Comparison of ENCODE assay signal across 11 cellular contexts in the genomic region with DNA sequence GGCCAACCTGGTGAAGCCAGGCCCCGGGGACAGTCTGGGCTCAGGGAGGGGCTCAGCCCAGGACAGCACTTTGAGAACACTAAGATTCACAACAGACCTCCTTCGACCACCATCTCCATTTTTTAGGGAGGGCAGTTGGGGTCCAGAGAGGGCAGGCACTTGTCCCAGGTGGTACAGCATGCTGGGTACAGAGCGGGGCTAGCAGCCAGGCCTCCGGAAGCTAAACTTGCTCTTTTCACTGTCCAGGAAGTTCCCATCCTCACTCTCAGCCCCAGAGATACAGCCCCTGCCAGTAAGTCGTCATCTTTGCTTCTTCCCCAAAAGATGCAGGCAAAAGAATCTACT. TPM values are rescaled to one million over a fixed set of nuclear protein-coding genes. Genes with fewer than 3 reads are reported as not detected.
A peak's percentile ranks its signal among the peaks of the same experiment; 100 is the strongest.
DNase-seq lines count a peak whose midpoint lies in the region; ATAC-seq and TF ChIP-seq lines count a peak whose summit lies in the region.
"Had no signal": no experiment of that assay in that cellular context is flagged by ENCODE, and none has a peak within 500 bp of the region (broad histone marks: within the 10 kb centered on the region; RNA-seq: fewer than 3 reads in every experiment).

No MANE protein-coding gene starts in this region.

- peak overlapping the region; percentile 78; the same call in 1 of the 2 replicates for H3K27ac ChIP-seq in HUES64 (ENCODE audit: low read depth, low read length)
- H3K27ac ChIP-seq in esophagus (ENCODE audit: low read depth in 2 of 2, low read length in 1 of 2) = peak overlapping the region; percentile 62 to 78
- peak overlapping the region; percentile 71 for H3K27ac ChIP-seq in stomach smooth muscle (ENCODE audit: low read length)

- WGBS in HUES64 = 78% methylated on average over 5 of the region's 5 CpGs
- WGBS in esophagus, 2 donors = 64 to 71% methylated on average over 5 of the region's 5 CpGs

- peaks cover under 1% of the 10 kb centered on the region; the same call in 1 of the 2 replicates for H3K27me3 ChIP-seq in HUES64 (ENCODE audit: insufficient read depth, low read length)
- H3K27me3 ChIP-seq in esophagus (ENCODE audit: control insufficient read depth in 1 of 2, insufficient read depth in 2 of 2, low read length in 2 of 2) = no peaks in the 10 kb centered on the region
- peaks cover 10% of the 10 kb centered on the region in 2 donors for H3K27me3 ChIP-seq in stomach smooth muscle (ENCODE audit: control insufficient read depth in 1 of 2, insufficient read depth in 2 of 2, low read length in 2 of 2)

- H3K9me3 ChIP-seq in HUES64 (ENCODE audit: insufficient read depth, low read depth, low read length) (no peaks in the 10 kb centered on the region), esophagus (ENCODE audit: control insufficient read depth in 2 of 2, insufficient read depth in 1 of 2, low read depth in 1 of 2, low read length in 1 of 2) (no peaks in the 10 kb centered on the region), stomach smooth muscle (ENCODE audit: control insufficient read depth in 2 of 2, low read length in 2 of 2) (no peaks in the 10 kb centered on the region)

- H3K27me3 Mint-ChIP-seq in mesothelial cell of epicardium (ENCODE audit: low read depth) = peaks cover 15% of the 10 kb centered on the region
- H3K27me3 Mint-ChIP-seq in stimulated activated naive B cell treated with anti-CD40 and anti-IgM and Interleukin-4, amounts not matched to agents 10 μg/mL and 1 μg/mL and 100 μg/mL, for 72 hours = peaks cover 27 to 38% of the 10 kb centered on the region in 2 donors

- ATAC-seq in stimulated activated naive B cell treated with anti-CD40 and anti-IgM and Interleukin-4, amounts not matched to agents 10 μg/mL and 1 μg/mL and 100 μg/mL, for 72 hours (replicated peaks) = no peak
- no peak for ATAC-seq in HG02852 (IDR thresholded peaks at IDR 0.05; ENCODE audit: unreplicated experiment)

- peaks cover 17% of the 10 kb centered on the region for H3K4me1 ChIP-seq in HUES64 (ENCODE audit: insufficient read depth, low read length)
- H3K4me1 ChIP-seq in esophagus (ENCODE audit: control insufficient read depth in 2 of 2, insufficient read depth in 2 of 2, low read length in 1 of 2) = peaks cover 0 to 2% of the 10 kb centered on the region in 2 donors
- peaks cover 30% of the 10 kb centered on the region for H3K4me1 ChIP-seq in stomach smooth muscle (ENCODE audit: control insufficient read depth, insufficient read depth, low read length)

- H3K36me3 ChIP-seq in HUES64 (ENCODE audit: insufficient read depth, low read length) (no peaks in the 10 kb centered on the region), esophagus (ENCODE audit: control insufficient read depth in 2 of 2, insufficient read depth in 2 of 2, low read length in 1 of 2) (no peaks in the 10 kb centered on the region), stomach smooth muscle (ENCODE audit: control insufficient read depth in 2 of 2, insufficient read depth in 2 of 2, low read length in 2 of 2) (no peaks in the 10 kb centered on the region)

- H3K9me3 Mint-ChIP-seq in mesothelial cell of epicardium = no peaks in the 10 kb centered on the region
- H3K9me3 Mint-ChIP-seq in stimulated activated naive B cell treated with anti-CD40 and anti-IgM and Interleukin-4, amounts not matched to agents 10 μg/mL and 1 μg/mL and 100 μg/mL, for 72 hours = no peaks in the 10 kb centered on the region

- no peaks in the 10 kb centered on the region for H3K36me3 Mint-ChIP-seq in mesothelial cell of epicardium
- H3K36me3 Mint-ChIP-seq in stimulated activated naive B cell treated with anti-CD40 and anti-IgM and Interleukin-4, amounts not matched to agents 10 μg/mL and 1 μg/mL and 100 μg/mL, for 72 hours = no peaks in the 10 kb centered on the region
- H3K36me3 Mint-ChIP-seq: CD14-positive monocyte had no signal

- no peak overlapping the region for H3K4me3 ChIP-seq in HUES64 (ENCODE audit: low read length)
- no peak overlapping the region for H3K4me3 ChIP-seq in esophagus (ENCODE audit: low read depth in 1 of 2, low read length in 2 of 2)
- no peak overlapping the region for H3K4me3 ChIP-seq in stomach smooth muscle (ENCODE audit: low read length in 2 of 2)

- DNase-seq in mesothelial cell of epicardium (ENCODE audit: low spot score in 2 of 2, unreplicated experiment in 2 of 2) (no peak), DMS153 (lab: John Stamatoyannopoulos, UW) (no peak), COLO829 (ENCODE audit: low spot score) (no peak)
- no peak for DNase-seq in stimulated activated naive B cell treated with anti-CD40 and anti-IgM and Interleukin-4, amounts not matched to agents 10 μg/mL and 1 μg/mL and 100 μg/mL, for 72 hours
- DNase-seq: activated effector memory CD4-positive, alpha-beta T cell treated with Interleukin-2 at 50 U/mL for 16 hours; cerebellar nuclear complex had no signal

- no peak overlapping the region for H3K4me3 Mint-ChIP-seq in mesothelial cell of epicardium
- H3K4me3 Mint-ChIP-seq in stimulated activated naive B cell treated with anti-CD40 and anti-IgM and Interleukin-4, amounts not matched to agents 10 μg/mL and 1 μg/mL and 100 μg/mL, for 72 hours = no peak overlapping the region

- peak overlapping the region; percentile 98 for H3K27ac Mint-ChIP-seq in mesothelial cell of epicardium
- H3K27ac Mint-ChIP-seq in stimulated activated naive B cell treated with anti-CD40 and anti-IgM and Interleukin-4, amounts not matched to agents 10 μg/mL and 1 μg/mL and 100 μg/mL, for 72 hours = no peak overlapping the region
- H3K27ac Mint-ChIP-seq: CD14-positive monocyte had no signal

- no peak for TF ChIP-seq CTCF in mesothelial cell of epicardium (IDR thresholded peaks at IDR 0.05; ENCODE audit: unreplicated experiment)

- H3K4me1 Mint-ChIP-seq in mesothelial cell of epicardium = peaks cover 48% of the 10 kb centered on the region
- H3K4me1 Mint-ChIP-seq in stimulated activated naive B cell treated with anti-CD40 and anti-IgM and Interleukin-4, amounts not matched to agents 10 μg/mL and 1 μg/mL and 100 μg/mL, for 72 hours = no peaks in the 10 kb centered on the region

- H3K9ac ChIP-seq in HUES64 (ENCODE audit: low read depth, low read length) (no peak overlapping the region), stomach smooth muscle (ENCODE audit: low read length in 2 of 2) (peak overlapping the region; percentile 25 to 47)

RNA-seq across cellular contexts. Expression of a gene that starts 6.6 kb away (rescaled TPM):
- 2.6 TPM for polyA plus RNA-seq in HUES64 (2013, experiment 1 of 2)
- 3.7 TPM for polyA plus RNA-seq in HUES64 (2013, experiment 2 of 2)
- polyA plus RNA-seq in esophagus = 1 to 10 TPM; 1.4 to 2.1 TPM
- 10.6 to 12.0 TPM (median 11.9 TPM) in 3 replicates for total RNA-seq in mesothelial cell of epicardium
- polyA plus RNA-seq: CD14-positive monocyte had no signal

RNA-seq across cellular contexts. Expression of a gene that starts 26.2 kb away (rescaled TPM):
- polyA plus RNA-seq in HUES64 (2013, experiment 1 of 2) = not detected
- polyA plus RNA-seq in HUES64 (2013, experiment 2 of 2) = 0.13 TPM
- polyA plus RNA-seq in esophagus = 1 to 10 TPM; 1.2 to 3.8 TPM
- total RNA-seq in mesothelial cell of epicardium = 0.64 to 1.1 TPM (median 0.90 TPM) in 3 replicates

RNA-seq across cellular contexts. Expression of a gene that starts 32.6 kb away (rescaled TPM):
- 15.4 TPM for polyA plus RNA-seq in HUES64 (2013, experiment 1 of 2)
- polyA plus RNA-seq in HUES64 (2013, experiment 2 of 2) = 17.8 TPM
- polyA plus RNA-seq in esophagus = 1 to 10 TPM; 7.2 to 9.8 TPM
- total RNA-seq in mesothelial cell of epicardium = 6.1 to 8.9 TPM (median 8.0 TPM) in 3 replicates

RNA-seq across cellular contexts. Expression of a gene that starts 43.4 kb away (rescaled TPM):
- 1,753 TPM for polyA plus RNA-seq in HUES64 (2013, experiment 1 of 2)
- 2,093 TPM for polyA plus RNA-seq in HUES64 (2013, experiment 2 of 2)
- polyA plus RNA-seq in esophagus = 1,000 to 10,000 TPM; 3,491 to 8,500 TPM
- total RNA-seq in mesothelial cell of epicardium = 1,419 to 1,500 TPM (median 1,460 TPM) in 3 replicates
